Comparison of ENCODE assay signal across 21 cellular contexts in the genomic region with DNA sequence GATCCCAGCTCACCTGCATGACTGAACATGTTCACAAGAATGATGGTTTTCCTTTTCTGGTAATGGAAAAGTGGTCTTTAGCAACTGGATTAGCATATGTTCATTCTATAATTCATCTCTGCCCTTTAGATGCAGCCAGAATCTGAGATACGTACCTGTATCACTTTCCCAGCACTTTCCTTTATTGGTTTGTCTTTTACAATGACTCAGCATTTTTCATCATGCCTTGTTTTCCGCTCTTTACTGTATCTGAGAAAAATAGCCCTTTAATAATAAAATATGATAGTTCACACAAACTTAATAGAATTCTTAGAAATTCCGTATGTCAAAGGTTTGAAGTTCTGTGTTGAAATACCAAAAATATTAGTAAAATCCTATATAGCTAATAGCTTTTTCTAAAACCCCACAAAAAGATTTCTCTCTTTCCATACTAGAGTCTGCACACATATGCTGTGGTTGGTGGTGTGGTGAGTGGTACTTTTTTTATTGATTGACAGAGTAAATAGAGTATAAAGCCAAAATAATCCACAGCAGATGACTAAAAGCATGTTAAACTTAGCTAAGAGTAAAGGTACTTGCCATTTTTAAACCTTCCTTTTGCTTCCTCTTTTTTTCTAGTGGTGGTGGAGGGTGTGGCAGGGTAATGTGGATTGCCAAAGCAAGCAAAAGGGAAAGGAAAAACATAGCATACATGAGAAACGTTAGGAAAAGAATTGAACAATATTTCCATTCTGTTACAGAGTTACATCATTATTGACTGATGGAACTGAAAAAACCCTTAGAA.
A peak's percentile ranks its signal among the peaks of the same experiment; 100 is the strongest.
DNase-seq lines count a peak whose midpoint lies in the region; ATAC-seq and TF ChIP-seq lines count a peak whose summit lies in the region.
"Had no signal": no experiment of that assay in that cellular context is flagged by ENCODE, and none has a peak within 500 bp of the region (broad histone marks: within the 10 kb centered on the region; RNA-seq: fewer than 3 reads in every experiment).

No MANE protein-coding gene starts in this region.

- H3K27me3 Mint-ChIP-seq in chondrocyte (ENCODE audit: low read depth), result no peaks in the 10 kb centered on the region

- intact Hi-C loops in upper lobe of right lung (cut with DNase I) (no loop called here), body of pancreas (cut with DNase I) (no loop called here)

- no peak overlapping the region for H3K27ac ChIP-seq in upper lobe of right lung
- no peak overlapping the region for H3K27ac ChIP-seq in body of pancreas
- H3K27ac ChIP-seq: adrenal gland, dorsolateral prefrontal cortex had no signal

- 54 to 67% methylated on average over 4 of the region's 4 CpGs for WGBS in body of pancreas, 2 donors

- peak overlapping the region; percentile 67 for H3K27ac Mint-ChIP-seq in chondrocyte (ENCODE audit: unreplicated experiment)

- no peaks in the 10 kb centered on the region for H3K36me3 ChIP-seq in upper lobe of right lung
- no peaks in the 10 kb centered on the region for H3K36me3 ChIP-seq in body of pancreas (replicated peaks in 1 of 2; ENCODE audit: insufficient read depth in 1 of 2, low read depth in 2 of 2)
- H3K36me3 ChIP-seq: adrenal gland had no signal

- H3K9me3 ChIP-seq in upper lobe of right lung (no peaks in the 10 kb centered on the region), body of pancreas (no peaks in the 10 kb centered on the region)
- H3K9me3 ChIP-seq: adrenal gland had no signal

- H3K4me3 ChIP-seq in upper lobe of right lung, result no peak overlapping the region
- no peak overlapping the region for H3K4me3 ChIP-seq in body of pancreas
- H3K4me3 ChIP-seq: adrenal gland, dorsolateral prefrontal cortex, smooth muscle cell had no signal

- H3K4me1 ChIP-seq in upper lobe of right lung (no peaks in the 10 kb centered on the region), body of pancreas (no peaks in the 10 kb centered on the region)
- H3K4me1 ChIP-seq: adrenal gland had no signal

- TF ChIP-seq CTCF in chondrocyte (IDR thresholded peaks at IDR 0.05), result peak; percentile 36
- TF ChIP-seq CTCF in upper lobe of right lung (IDR thresholded peaks at IDR 0.05), result no peak
- TF ChIP-seq CTCF in body of pancreas (IDR thresholded peaks at IDR 0.05), result no peak

- H3K4me3 Mint-ChIP-seq in chondrocyte (ENCODE audit: unreplicated experiment), result no peak overlapping the region
- H3K4me3 Mint-ChIP-seq: H9 had no signal

- H3K36me3 Mint-ChIP-seq in chondrocyte (ENCODE audit: low read depth), result no peaks in the 10 kb centered on the region

- DNase-seq in SIG-M5 treated with dmso at 0.1 percent for 504 hours (lab: John Stamatoyannopoulos, UW; ENCODE audit: unreplicated experiment), result peak; percentile 35
- no peak for DNase-seq in SIG-M5 (lab: John Stamatoyannopoulos, UW)
- DNase-seq in NOMO-1 treated with dmso at 0.1 percent for 144 hours (lab: John Stamatoyannopoulos, UW; ENCODE audit: unreplicated experiment), result peak; percentile 88
- no peak for DNase-seq in chondrocyte (ENCODE audit: low spot score)
- DNase-seq in upper lobe of right lung, result no peak
- no peak for DNase-seq in iPS-NIHi7 (ENCODE audit: extremely low spot score)
- DNase-seq in cortex of kidney (lab: John Stamatoyannopoulos, UW), result no peak
- no peak for DNase-seq in body of pancreas
- DNase-seq: activated CD4-positive, alpha-beta T cell treated with anti-CD3 and anti-CD28 coated beads for 4 hours; activated effector memory CD4-positive, alpha-beta T cell treated with Interleukin-2 at 50 U/mL for 16 hours; adrenal gland; Calu3; dorsolateral prefrontal cortex; erythroblast; H9; left cardiac atrium; NCI-H2081; NCI-H526 treated with DMSO at 0.1 percent for 48 hours; stimulated activated CD4-positive, alpha-beta T cell treated with anti-CD3 and anti-CD28 coated beads, Interleukin-4, amount 100 ng/mL, for 24 hours had no signal

- peaks cover 9% of the 10 kb centered on the region for H3K9me3 Mint-ChIP-seq in chondrocyte (ENCODE audit: low read depth)
- H3K9me3 Mint-ChIP-seq: H9 had no signal

- H3K4me1 Mint-ChIP-seq in chondrocyte (ENCODE audit: low read depth), result peaks cover 27% of the 10 kb centered on the region

- H3K27me3 ChIP-seq in upper lobe of right lung, result no peaks in the 10 kb centered on the region
- no peaks in the 10 kb centered on the region for H3K27me3 ChIP-seq in body of pancreas
- H3K27me3 ChIP-seq: adrenal gland, dorsolateral prefrontal cortex had no signal

- no peak for TF ChIP-seq POLR2A in body of pancreas (IDR thresholded peaks at IDR 0.05)

- peak; percentile 30 for ATAC-seq in upper lobe of right lung
- ATAC-seq in body of pancreas, result no peak
- ATAC-seq: left cardiac atrium, SK-N-SH treated with all-trans-retinoic acid at 6 μM for 48 hours had no signal

Comparison
In these comparisons a context has a peak if more than half of its experiments do, and no peak if none do; other contexts are left out.
1. DNase-seq: peak in SIG-M5 treated with dmso at 0.1 percent for 504 hours (single experiment) and NOMO-1 treated with dmso at 0.1 percent for 144 hours (single experiment); none in SIG-M5 (single experiment), chondrocyte (single experiment), upper lobe of right lung (single experiment), iPS-NIHi7 (single experiment), cortex of kidney (single experiment) and body of pancreas (0 of 4).